Comparison of ENCODE assay signal across 23 cellular contexts in genomic region chr16:84334058-84334457, GRCh38. TPM values are rescaled to one million over a fixed set of nuclear protein-coding genes. Genes with fewer than 3 reads are reported as not detected.
DNase-seq lines count a peak whose midpoint lies in the region; ATAC-seq and TF ChIP-seq lines count a peak whose summit lies in the region.
"Had no signal": no experiment of that assay in that cellular context is flagged by ENCODE, and none has a peak within 500 bp of the region (broad histone marks: within the 10 kb centered on the region; RNA-seq: fewer than 3 reads in every experiment).

No MANE protein-coding gene starts in this region.

- no peak for TF ChIP-seq CTCF in colonic mucosa (IDR thresholded peaks at IDR 0.05)

- H3K27ac ChIP-seq in colonic mucosa = peak overlapping the region; percentile 75
- H3K27ac ChIP-seq: A549; BLaER1 treated with 17β-estradiol and CSF1 and Interleukin-3, amounts not matched to agents 10 nM and 100 nM; SJSA1 had no signal

- no peaks in the 10 kb centered on the region for H3K27me3 ChIP-seq in colonic mucosa
- H3K27me3 ChIP-seq: BLaER1 treated with 17β-estradiol and CSF1 and Interleukin-3, amounts not matched to agents 10 nM and 100 nM; MG63; SJSA1 had no signal

- H3K9ac ChIP-seq in colonic mucosa (ENCODE audit: low read depth in 2 of 2, low read length in 2 of 2) = peak overlapping the region in 1 of 2 donors; percentile 70
- H3K9ac ChIP-seq: BLaER1 treated with 17β-estradiol and CSF1 and Interleukin-3, amounts not matched to agents 10 nM and 100 nM had no signal

- H3K36me3 ChIP-seq in colonic mucosa = no peaks in the 10 kb centered on the region
- H3K36me3 ChIP-seq: BLaER1 treated with 17β-estradiol and CSF1 and Interleukin-3, amounts not matched to agents 10 nM and 100 nM; HAP-1; MG63 had no signal

- no peak for ATAC-seq in GM19328 (IDR thresholded peaks at IDR 0.05; ENCODE audit: unreplicated experiment)
- ATAC-seq in GM21526 (IDR thresholded peaks at IDR 0.05; ENCODE audit: low FRiP score, unreplicated experiment) = no peak
- ATAC-seq: A549; CD8-positive, alpha-beta T cell had no signal

- DNase-seq in colonic mucosa (peak; percentile 67), mucosa of gallbladder (ENCODE audit: low spot score) (peak; percentile 38), renal cortical epithelial cell (ENCODE audit: low read depth) (peak; percentile 15), NCI-H446 treated with DMSO at 0.1 percent for 48 hours (lab: John Stamatoyannopoulos, UW) (no peak), NCI-H524 treated with DMSO at 0.1 percent for 48 hours (lab: John Stamatoyannopoulos, UW) (no peak)
- DNase-seq: AML-193; Caco-2; CD8-positive, alpha-beta T cell; DND-41; IMR-90; KG1; MG63; NCI-H69; Right ventricle myocardium superior; RPMI8226 had no signal

- no peak overlapping the region for H3K4me3 ChIP-seq in colonic mucosa
- H3K4me3 ChIP-seq: A549; BLaER1 treated with 17β-estradiol and CSF1 and Interleukin-3, amounts not matched to agents 10 nM and 100 nM; GM23338; HAP-1; MG63; SJSA1 had no signal

- peaks cover 6% of the 10 kb centered on the region for H3K4me1 ChIP-seq in colonic mucosa
- H3K4me1 ChIP-seq: A549, Caco-2, HAP-1, SJSA1 had no signal

- no peaks in the 10 kb centered on the region for H3K9me3 ChIP-seq in colonic mucosa
- H3K9me3 ChIP-seq: MG63 had no signal

- intact Hi-C loops in colonic mucosa (cut with DNase I) = no loop called here

RNA-seq across cellular contexts. Expression of gene ATP2C2, which starts 34.3 kb away (rescaled TPM):
- 100 to 1,000 TPM; 126 to 220 TPM for total RNA-seq in colonic mucosa
- total RNA-seq in mucosa of gallbladder = 62.8 TPM
- total RNA-seq in renal cortical epithelial cell = 7.1 TPM in 1 of 2 replicates, not detected in the other
- total RNA-seq: CD8-positive, alpha-beta T cell; IMR-90; NCI-H460; Right ventricle myocardium superior; SJSA1 had no signal

RNA-seq across cellular contexts. Expression of gene WFDC1, which starts 39.4 kb away (rescaled TPM):
- total RNA-seq in colonic mucosa (10 to 100 TPM in 1 of 2 donors, 1 to 10 TPM in 1; 4.4 to 17.4 TPM), mucosa of gallbladder (92.6 TPM), renal cortical epithelial cell (0.05 TPM in 1 of 2 replicates, not detected in the other)
- total RNA-seq: Caco-2; CD8-positive, alpha-beta T cell; NCI-H460 had no signal

Comparison
In these comparisons a context has a peak if more than half of its experiments do, and no peak if none do; other contexts are left out.
1. DNase-seq: peak in colonic mucosa (single experiment), mucosa of gallbladder (single experiment) and renal cortical epithelial cell (single experiment); none in NCI-H446 treated with DMSO at 0.1 percent for 48 hours (single experiment) and NCI-H524 treated with DMSO at 0.1 percent for 48 hours (single experiment).